Comparison of ENCODE assay signal across 8 cellular contexts in genomic region chr14:59055439-59056045, GRCh38.
DNase-seq lines count a peak whose midpoint lies in the region; ATAC-seq and TF ChIP-seq lines count a peak whose summit lies in the region.

No MANE protein-coding gene starts in this region.

- H3K9me3 ChIP-seq in right cardiac atrium (ENCODE audit: control insufficient read depth, low read length) (no peaks in the 10 kb centered on the region), spleen (peaks cover 0 to 10% (median 0%) of the 10 kb centered on the region in 8 donors)

- peak; percentile 78 for ATAC-seq in GM18505 (IDR thresholded peaks at IDR 0.05; ENCODE audit: unreplicated experiment)
- ATAC-seq in HG03196 (IDR thresholded peaks at IDR 0.05; ENCODE audit: unreplicated experiment) = peak; percentile 69
- ATAC-seq in right cardiac atrium = peak; percentile 62 to 76

- DNase-seq in NCI-H460 (ENCODE audit: extremely low read depth, low read depth) (peak; percentile 32), amniotic stem cell (lab: John Stamatoyannopoulos, UW) (peak; percentile 34), right cardiac atrium (no peak), spleen (no peak)
- no peak for DNase-seq in activated CD8-positive, alpha-beta memory T cell treated with anti-CD3 and anti-CD28 coated beads for 24 hours

- TF ChIP-seq CTCF in C4-2B (conservative IDR thresholded peaks at IDR 0.05) = peak; percentile 86
- peak in 10 of 11 experiments; percentile 24 to 69 (median 54) for TF ChIP-seq CTCF in spleen (IDR thresholded peaks at IDR 0.05 in 8 of 11, conservative IDR thresholded peaks at IDR 0.05 in 3 of 11)

- H3K4me1 ChIP-seq in right cardiac atrium (ENCODE audit: control insufficient read depth, insufficient read depth, low read length) (no peaks in the 10 kb centered on the region), spleen (no peaks in the 10 kb centered on the region)

- TF ChIP-seq POLR2A in GM18505 (IDR thresholded peaks at IDR 0.05; ENCODE audit: borderline replicate concordance, extremely low read depth, insufficient read depth, insufficient read length) (no peak), spleen (IDR thresholded peaks at IDR 0.05) (no peak)

- no peak overlapping the region for H3K27ac ChIP-seq in C4-2B
- H3K27ac ChIP-seq in right cardiac atrium (ENCODE audit: low read length) = no peak overlapping the region
- H3K27ac ChIP-seq in spleen = no peak overlapping the region

- H3K27me3 ChIP-seq in right cardiac atrium (ENCODE audit: control insufficient read depth, insufficient read depth) (no peaks in the 10 kb centered on the region), spleen (replicated peaks in 1 of 7) (no peaks in the 10 kb centered on the region)

- intact Hi-C loops in right cardiac atrium (cut with DNase I) = no loop called here
- intact Hi-C loops in spleen (cut with DNase I; ENCODE audit: low total_unique reads) = no loop called here

- H3K4me3 ChIP-seq in right cardiac atrium (ENCODE audit: low read length) (no peak overlapping the region), spleen (no peak overlapping the region)

- no peaks in the 10 kb centered on the region for H3K36me3 ChIP-seq in spleen

Comparison
In these comparisons a context has a peak if more than half of its experiments do, and no peak if none do; other contexts are left out.
1. DNase-seq: peak in NCI-H460 (single experiment) and amniotic stem cell (single experiment); none in right cardiac atrium (0 of 3), spleen (single experiment) and activated CD8-positive, alpha-beta memory T cell treated with anti-CD3 and anti-CD28 coated beads for 24 hours (single experiment).
2. Peak in every context shown above with its lines, with median percentiles within 50 percentile points of each other: ATAC-seq.